6 cellular contexts compared by ENCODE assay signal in the genomic region with DNA sequence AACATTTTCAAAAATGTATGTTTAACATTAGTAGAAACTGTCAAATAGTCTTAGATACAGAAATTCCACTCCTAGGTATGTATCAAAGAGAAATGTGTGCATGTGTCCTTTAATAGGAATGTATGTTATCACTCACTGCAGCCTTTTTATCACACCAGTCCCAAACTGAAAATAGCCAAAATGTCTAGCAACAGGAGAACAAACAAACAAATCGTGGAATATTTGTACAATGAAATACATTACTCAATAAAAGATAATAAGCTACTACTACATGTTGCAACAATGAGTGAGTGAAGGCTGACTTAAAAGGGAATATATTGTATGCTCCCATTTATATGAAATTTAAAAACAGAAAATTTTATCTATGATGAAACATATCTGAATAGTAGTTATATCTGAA.
"Had no signal": no experiment of that assay in that cellular context is flagged by ENCODE, and none has a peak within 500 bp of the region (broad histone marks: within the 10 kb centered on the region; RNA-seq: fewer than 3 reads in every experiment).

No MANE protein-coding gene starts in this region.

- H2AFZ ChIP-seq: GM23338 had no signal

- DNase-seq: H9, HCEC 1CT, HFFc6 had no signal

- H3K27ac ChIP-seq: HL-60 had no signal

- ATAC-seq: GM23338, HepG2 had no signal

- H3K4me3 ChIP-seq: GM23338 had no signal

- H3K4me2 ChIP-seq: GM23338 had no signal
